ENCODE assay signal across 9 cellular contexts in genomic region chr1:59057211-59057694, GRCh38.
DNase-seq lines count a peak whose midpoint lies in the region; ATAC-seq and TF ChIP-seq lines count a peak whose summit lies in the region.
"Had no signal": no experiment of that assay in that cellular context is flagged by ENCODE, and none has a peak within 500 bp of the region (broad histone marks: within the 10 kb centered on the region; RNA-seq: fewer than 3 reads in every experiment).

No MANE protein-coding gene starts in this region.

- no peaks in the 10 kb centered on the region for H3K27me3 ChIP-seq in CD8-positive, alpha-beta T cell (ENCODE audit: insufficient read depth, low read length)

- DNase-seq in Calu3 (peak; percentile 46), NCI-H69 (lab: John Stamatoyannopoulos, UW) (peak; percentile 31), non-pigmented ciliary epithelial cell (ENCODE audit: low read depth) (peak; percentile 68), pons (ENCODE audit: low spot score) (no peak), NCI-H446 treated with DMSO at 0.1 percent for 48 hours (lab: John Stamatoyannopoulos, UW) (no peak)
- DNase-seq in CD8-positive, alpha-beta T cell: no peak

- no peak overlapping the region for H3K4me3 Mint-ChIP-seq in Calu3 (ENCODE audit: low read depth, unreplicated experiment)
- no peak overlapping the region for H3K4me3 Mint-ChIP-seq in CD8-positive, alpha-beta T cell
- H3K4me3 Mint-ChIP-seq: activated naive CD4-positive, alpha-beta T cell treated with anti-CD3 and anti-CD28 coated beads, Interleukin-2, amount 50 U/mL, for 24 hours had no signal

- CTCF ChIA-PET in Calu3 (lab: Charles Lee): interaction anchor here (0.5 to 0.8 kb wide), 2 partner anchors 14 to 258 kb away, joined by 4 read pairs; no protein-coding TSS in a partner anchor
- CTCF ChIA-PET in CD8-positive, alpha-beta T cell (lab: Charles Lee): no interaction called here

- H3K4me1 Mint-ChIP-seq in Calu3 (ENCODE audit: low read depth, unreplicated experiment): peaks cover 27% of the 10 kb centered on the region
- peaks cover 17% of the 10 kb centered on the region for H3K4me1 Mint-ChIP-seq in CD8-positive, alpha-beta T cell (ENCODE audit: low read depth)

- H3K4me1 ChIP-seq in CD8-positive, alpha-beta T cell (ENCODE audit: insufficient read depth, low read length): no peaks in the 10 kb centered on the region

- H3K36me3 ChIP-seq in CD8-positive, alpha-beta T cell (ENCODE audit: insufficient read depth, low read length): no peaks in the 10 kb centered on the region

- ATAC-seq in esophagus mucosa: peak; percentile 80
- ATAC-seq in CD8-positive, alpha-beta T cell: no peak
- no peak for ATAC-seq in HG03045 (IDR thresholded peaks at IDR 0.05; ENCODE audit: unreplicated experiment)

- POLR2A ChIA-PET in CD8-positive, alpha-beta T cell (lab: Charles Lee): no interaction called here

- no peak overlapping the region for H3K27ac Mint-ChIP-seq in Calu3 (ENCODE audit: unreplicated experiment)
- H3K27ac Mint-ChIP-seq in CD8-positive, alpha-beta T cell: no peak overlapping the region
- H3K27ac Mint-ChIP-seq: activated naive CD4-positive, alpha-beta T cell treated with anti-CD3 and anti-CD28 coated beads, Interleukin-2, amount 50 U/mL, for 24 hours had no signal

- TF ChIP-seq CTCF in Calu3 (IDR thresholded peaks at IDR 0.05; ENCODE audit: unreplicated experiment): no peak
- TF ChIP-seq CTCF in CD8-positive, alpha-beta T cell (IDR thresholded peaks at IDR 0.05): no peak

- intact Hi-C loops in Calu3 (cut with micrococcal nuclease; ENCODE audit: unreplicated experiment): no loop called here
- intact Hi-C loops in CD8-positive, alpha-beta T cell (cut with DNase I, micrococcal nuclease): no loop called here

- H3K36me3 Mint-ChIP-seq in Calu3 (ENCODE audit: insufficient read depth, unreplicated experiment): no peaks in the 10 kb centered on the region
- H3K36me3 Mint-ChIP-seq in CD8-positive, alpha-beta T cell: no peaks in the 10 kb centered on the region

- H3K4me3 ChIP-seq in CD8-positive, alpha-beta T cell (ENCODE audit: low read depth, low read length): no peak overlapping the region

- H3K9me3 Mint-ChIP-seq in Calu3 (ENCODE audit: low read depth, unreplicated experiment): peaks cover 3% of the 10 kb centered on the region
- H3K9me3 Mint-ChIP-seq in CD8-positive, alpha-beta T cell: no peaks in the 10 kb centered on the region
- H3K9me3 Mint-ChIP-seq: activated naive CD4-positive, alpha-beta T cell treated with anti-CD3 and anti-CD28 coated beads, Interleukin-2, amount 50 U/mL, for 24 hours had no signal

- no TSS peak for BruUV-seq in Calu3 (replicated peaks; lab: Mats Ljungman, UMichigan)

- H3K27me3 Mint-ChIP-seq in Calu3 (ENCODE audit: unreplicated experiment): no peaks in the 10 kb centered on the region
- no peaks in the 10 kb centered on the region for H3K27me3 Mint-ChIP-seq in CD8-positive, alpha-beta T cell (ENCODE audit: low read depth)
- H3K27me3 Mint-ChIP-seq: activated naive CD4-positive, alpha-beta T cell treated with anti-CD3 and anti-CD28 coated beads, Interleukin-2, amount 50 U/mL, for 24 hours had no signal

- no peak overlapping the region for H3K27ac ChIP-seq in CD8-positive, alpha-beta T cell (ENCODE audit: low read depth, low read length)

- no peaks in the 10 kb centered on the region for H3K9me3 ChIP-seq in CD8-positive, alpha-beta T cell (ENCODE audit: low read length)

Comparison
In these comparisons a context has a peak if more than half of its experiments do, and no peak if none do; other contexts are left out.
1. DNase-seq: peak in Calu3 (single experiment), NCI-H69 (single experiment) and non-pigmented ciliary epithelial cell (single experiment); none in CD8-positive, alpha-beta T cell (0 of 7), pons (single experiment) and NCI-H446 treated with DMSO at 0.1 percent for 48 hours (single experiment).